Comparison of ENCODE assay signal across 20 cellular contexts in the genomic region with DNA sequence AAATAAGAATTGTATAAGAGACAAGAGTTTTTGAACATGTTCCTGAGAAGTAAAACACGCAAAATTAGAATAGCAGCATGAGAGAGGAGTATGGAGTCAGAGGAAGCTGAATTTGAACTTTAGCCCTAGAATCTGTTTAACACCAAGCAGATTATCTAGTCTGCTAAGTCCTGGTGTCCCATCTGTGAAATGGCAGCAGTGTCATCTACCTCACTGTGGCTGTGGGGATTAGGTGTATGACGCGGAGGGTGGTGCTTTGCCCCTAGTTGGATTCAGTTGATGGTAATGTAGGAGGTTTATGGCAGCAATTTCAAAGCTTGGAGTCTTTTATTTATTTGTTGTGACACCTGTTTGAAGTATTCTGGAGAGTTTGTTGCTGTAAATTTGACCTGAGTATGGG.
DNase-seq lines count a peak whose midpoint lies in the region; ATAC-seq and TF ChIP-seq lines count a peak whose summit lies in the region.
"Had no signal": no experiment of that assay in that cellular context is flagged by ENCODE, and none has a peak within 500 bp of the region (broad histone marks: within the 10 kb centered on the region; RNA-seq: fewer than 3 reads in every experiment).

No MANE protein-coding gene starts in this region.

- peaks cover 75% of the 10 kb centered on the region for H3F3A ChIP-seq in SU-DHL-6 (ENCODE audit: insufficient read depth)

- peaks cover 25% of the 10 kb centered on the region for H3K4me1 Mint-ChIP-seq in endothelial cell (ENCODE audit: unreplicated experiment)
- H3K4me1 Mint-ChIP-seq in Calu3 (ENCODE audit: low read depth, unreplicated experiment) = peaks cover 13% of the 10 kb centered on the region

- H3K36me3 ChIP-seq in left ventricle myocardium inferior (peaks cover 65% of the 10 kb centered on the region), heart left ventricle (peaks cover 0 to 74% (median 24%) of the 10 kb centered on the region in 9 donors), SU-DHL-6 (ENCODE audit: low read length) (peaks cover 33% of the 10 kb centered on the region)

- 62 to 85% (median 65%) methylated on average over 3 of the region's 3 CpGs for WGBS in heart left ventricle, 4 donors

- H3K9me3 ChIP-seq in left ventricle myocardium inferior (replicated peaks) (no peaks in the 10 kb centered on the region), heart left ventricle (no peaks in the 10 kb centered on the region), SU-DHL-6 (ENCODE audit: insufficient read depth, low read length) (peaks cover 5% of the 10 kb centered on the region; the same call in 1 of the 2 replicates)

- in situ Hi-C loops in GM13977 (cut with MboI; ENCODE audit: low pct_unique_long_range_greater_than_20kb, low sequenced_read_pairs, unreplicated experiment) = no loop called here

- H3K27me3 Mint-ChIP-seq in endothelial cell (ENCODE audit: unreplicated experiment) = peaks cover 4% of the 10 kb centered on the region
- H3K27me3 Mint-ChIP-seq in Calu3 (ENCODE audit: unreplicated experiment) = no peaks in the 10 kb centered on the region

- no peaks in the 10 kb centered on the region for H3K9me2 ChIP-seq in SU-DHL-6 (replicated peaks; ENCODE audit: insufficient read depth, low read length)

- H3K27me3 ChIP-seq in left ventricle myocardium inferior (ENCODE audit: low read depth) = no peaks in the 10 kb centered on the region
- no peaks in the 10 kb centered on the region for H3K27me3 ChIP-seq in heart left ventricle
- no peaks in the 10 kb centered on the region for H3K27me3 ChIP-seq in SU-DHL-6 (ENCODE audit: low read length)

- H3K27ac Mint-ChIP-seq in endothelial cell (ENCODE audit: unreplicated experiment) (peak overlapping the region; percentile 74), Calu3 (ENCODE audit: unreplicated experiment) (no peak overlapping the region)
- H3K27ac Mint-ChIP-seq: CD8-positive, alpha-beta T cell had no signal

- ATAC-seq in heart left ventricle = no peak
- ATAC-seq: CD8-positive, alpha-beta T cell; HepG2 had no signal

- no peak overlapping the region for H2AFZ ChIP-seq in SU-DHL-6 (ENCODE audit: low read depth, low read length, severe bottlenecking)

- TF ChIP-seq POLR2A in heart left ventricle (IDR thresholded peaks at IDR 0.05) = no peak

- H3K9me3 Mint-ChIP-seq in endothelial cell (ENCODE audit: unreplicated experiment) (no peaks in the 10 kb centered on the region), Calu3 (ENCODE audit: low read depth, unreplicated experiment) (no peaks in the 10 kb centered on the region)
- H3K9me3 Mint-ChIP-seq: CD8-positive, alpha-beta T cell had no signal

- H3K4me3 Mint-ChIP-seq in endothelial cell (ENCODE audit: unreplicated experiment) = peak overlapping the region; percentile 63
- H3K4me3 Mint-ChIP-seq in Calu3 (ENCODE audit: low read depth, unreplicated experiment) = no peak overlapping the region
- H3K4me3 Mint-ChIP-seq: CD8-positive, alpha-beta T cell had no signal

- intact Hi-C loops in left ventricle myocardium inferior (cut with micrococcal nuclease) (no loop called here), heart left ventricle (cut with DNase I) (no loop called here), Calu3 (cut with micrococcal nuclease; ENCODE audit: unreplicated experiment) (no loop called here)

- H3K36me3 Mint-ChIP-seq in endothelial cell (ENCODE audit: low read depth, unreplicated experiment) (peaks cover 52% of the 10 kb centered on the region), Calu3 (ENCODE audit: insufficient read depth, unreplicated experiment) (peaks cover 83% of the 10 kb centered on the region)
- H3K36me3 Mint-ChIP-seq: CD8-positive, alpha-beta T cell had no signal

- H3K9ac ChIP-seq in SU-DHL-6 (ENCODE audit: low read length) = peak overlapping the region; percentile 63

- H3K4me2 ChIP-seq in SU-DHL-6 (ENCODE audit: low read depth, low read length, poor library complexity, severe bottlenecking) = peak overlapping the region; percentile 60

- no peak overlapping the region for H3K4me3 ChIP-seq in left ventricle myocardium inferior
- no peak overlapping the region for H3K4me3 ChIP-seq in heart left ventricle
- no peak overlapping the region for H3K4me3 ChIP-seq in SU-DHL-6 (ENCODE audit: insufficient read depth, low read length, poor library complexity, severe bottlenecking)

- no TSS peak for BruUV-seq in Calu3 (replicated peaks; lab: Mats Ljungman, UMichigan)

- no peaks in the 10 kb centered on the region for H4K20me1 ChIP-seq in SU-DHL-6 (ENCODE audit: low read depth, low read length)

- TF ChIP-seq CTCF in left ventricle myocardium inferior (IDR thresholded peaks at IDR 0.05; ENCODE audit: borderline replicate concordance) (no peak), heart left ventricle (IDR thresholded peaks at IDR 0.05) (no peak), SU-DHL-6 (IDR thresholded peaks at IDR 0.05; ENCODE audit: insufficient read depth, low read length, poor library complexity, severe bottlenecking) (no peak), endothelial cell (IDR thresholded peaks at IDR 0.05; ENCODE audit: unreplicated experiment) (no peak), GM13977 (IDR thresholded peaks at IDR 0.05; ENCODE audit: extremely low read depth, insufficient read depth, missing control alignments) (no peak), Calu3 (IDR thresholded peaks at IDR 0.05; ENCODE audit: unreplicated experiment) (no peak)

- peaks cover 30% of the 10 kb centered on the region; the same call in 1 of the 2 replicates for H3K79me2 ChIP-seq in SU-DHL-6 (ENCODE audit: insufficient read depth, low read length)

- CTCF ChIA-PET in Calu3 (lab: Charles Lee) = no interaction called here

- no peak for DNase-seq in left ventricle myocardium inferior
- DNase-seq in heart left ventricle = no peak
- DNase-seq in endothelial cell (ENCODE audit: low spot score) = no peak
- DNase-seq in GM13977 (ENCODE audit: low spot score) = no peak
- DNase-seq in Calu3 = no peak
- no peak for DNase-seq in hippocampal formation (lab: John Stamatoyannopoulos, UW)
- DNase-seq in putamen (ENCODE audit: low spot score) = no peak
- DNase-seq: CD8-positive, alpha-beta T cell; DND-41; GF-D8; Kasumi-1; MM.1S; NCI-H1105; NCI-H1694; NCI-H2107; NCI-H226; NCI-H526 had no signal

- H3K27ac ChIP-seq in left ventricle myocardium inferior (replicated peaks) = peak overlapping the region; percentile 58
- peak overlapping the region in 1 of 12 donors; percentile 25 for H3K27ac ChIP-seq in heart left ventricle
- H3K27ac ChIP-seq in SU-DHL-6 (ENCODE audit: low read depth, low read length) = peak overlapping the region; percentile 94
- H3K27ac ChIP-seq: 22Rv1 had no signal

- H3K4me1 ChIP-seq in left ventricle myocardium inferior (peaks cover 34% of the 10 kb centered on the region), heart left ventricle (peaks cover 0 to 30% (median 16%) of the 10 kb centered on the region in 12 donors)
